15 cellular contexts compared by ENCODE assay signal in genomic region chr3:50534721-50535330, GRCh38. TPM values are rescaled to one million over a fixed set of nuclear protein-coding genes. Genes with fewer than 3 reads are reported as not detected.
"Had no signal": no experiment of that assay in that cellular context is flagged by ENCODE, and none has a peak within 500 bp of the region (broad histone marks: within the 10 kb centered on the region; RNA-seq: fewer than 3 reads in every experiment).

No MANE protein-coding gene starts in this region.

- H3K36me3 ChIP-seq: colonic mucosa, esophagus muscularis mucosa, lower lobe of right lung, pancreas, WERI-Rb-1 had no signal

- ATAC-seq: activated naive CD8-positive, alpha-beta T cell treated with anti-CD3 and anti-CD28 coated beads, Interleukin-2, amount 50 U/mL, for 24 hours; left cardiac atrium; lower lobe of right lung; pancreas; stimulated activated effector memory CD8-positive, alpha-beta T cell treated with anti-CD3 and anti-CD28 coated beads, Interleukin-12 subunit alpha, Interleukin-12 subunit beta, amount 100 ng/mL, for 72 hours; T-helper 17 cell had no signal

- H3K9me3 ChIP-seq: colonic mucosa, esophagus muscularis mucosa, lower lobe of right lung, pancreas had no signal

- H3K4me1 ChIP-seq: colonic mucosa, pancreas had no signal

- DNase-seq: activated CD4-positive, alpha-beta T cell treated with anti-CD3 and anti-CD28 coated beads, Interleukin-2, amount 50 U/mL, for 48 hours; activated naive CD4-positive, alpha-beta T cell treated with anti-CD3 and anti-CD28 coated beads for 36 hours; activated naive CD8-positive, alpha-beta T cell treated with anti-CD3 and anti-CD28 coated beads, Interleukin-2, amount 50 U/mL, for 24 hours; activated T-cell treated with anti-CD3 and anti-CD28 coated beads, Interleukin-2, amount 50 U/mL, for 1 hour; colonic mucosa; left cardiac atrium; lower lobe of right lung; midbrain; pancreas; T-helper 17 cell; WERI-Rb-1 had no signal

- H3K4me3 ChIP-seq: colonic mucosa, esophagus muscularis mucosa, lower lobe of right lung, pancreas had no signal

- H3K27ac ChIP-seq: colonic mucosa, esophagus muscularis mucosa, lower lobe of right lung, pancreas had no signal

- H3K27me3 ChIP-seq: colonic mucosa, pancreas had no signal

RNA-seq across cellular contexts. Expression of gene CACNA2D2, which starts 31.4 kb away (rescaled TPM):
- total RNA-seq: fibroblast of villous mesenchyme, myocyte had no signal
